Comparison of ENCODE assay signal across 8 cellular contexts in genomic region chr3:56042326-56042951, GRCh38.
A peak's percentile ranks its signal among the peaks of the same experiment; 100 is the strongest.
DNase-seq lines count a peak whose midpoint lies in the region; ATAC-seq and TF ChIP-seq lines count a peak whose summit lies in the region.

No MANE protein-coding gene starts in this region.

- ATAC-seq in GM19395 (IDR thresholded peaks at IDR 0.05; ENCODE audit: unreplicated experiment), result no peak
- ATAC-seq in HG02884 (IDR thresholded peaks at IDR 0.05; ENCODE audit: unreplicated experiment), result no peak
- no peak for ATAC-seq in HG03432 (IDR thresholded peaks at IDR 0.05; ENCODE audit: unreplicated experiment)

- WGBS in liver, result 49% methylated on average over 10 of the region's 10 CpGs

- H3K4me3 ChIP-seq in liver (ENCODE audit: low read depth in 1 of 3, low read length in 3 of 3), result no peak overlapping the region

- H3K9ac ChIP-seq in liver (ENCODE audit: low read depth in 1 of 2, low read length in 2 of 2), result no peak overlapping the region

- peak; percentile 71 to 77 for TF ChIP-seq RAD21 in liver (IDR thresholded peaks at IDR 0.05)

- in situ Hi-C loops in T47D (cut with HindIII; ENCODE audit: low pct_unique_long_range_greater_than_20kb, low sequenced_read_pairs), result no loop called here

- peaks cover 0 to 2% (median 0%) of the 10 kb centered on the region in 4 donors for H3K9me3 ChIP-seq in liver (ENCODE audit: control insufficient read depth in 4 of 4, low read length in 3 of 4)

- no peaks in the 10 kb centered on the region for H3K4me1 ChIP-seq in liver (ENCODE audit: control insufficient read depth in 4 of 4, insufficient read depth in 4 of 4, low read length in 3 of 4)

- H3K27ac ChIP-seq in liver (ENCODE audit: low read depth in 1 of 2, low read length in 2 of 2), result no peak overlapping the region

- peak; percentile 51 for DNase-seq in ELR (ENCODE audit: low read depth)
- DNase-seq in NCI-H1694 (lab: John Stamatoyannopoulos, UW), result peak; percentile 34
- DNase-seq in T47D (ENCODE audit: low read depth in 1 of 2, low spot score in 1 of 2), result peak; percentile 16 to 63
- no peak for DNase-seq in GM20000 (ENCODE audit: low spot score)

- H3K27me3 ChIP-seq in liver (ENCODE audit: control insufficient read depth in 4 of 4, insufficient read depth in 4 of 4, low read length in 3 of 4), result peaks cover 0 to 8% (median 0%) of the 10 kb centered on the region in 4 donors

- H3K36me3 ChIP-seq in liver (ENCODE audit: control insufficient read depth in 4 of 4, insufficient read depth in 3 of 4, low read depth in 1 of 4, low read length in 3 of 4), result no peaks in the 10 kb centered on the region

- TF ChIP-seq CTCF in liver (IDR thresholded peaks at IDR 0.05; ENCODE audit: low read depth, low read length, missing input control) (peak; percentile 44), GM20000 (IDR thresholded peaks at IDR 0.05; ENCODE audit: extremely low read depth, missing control alignments) (no peak)

TF ChIP-seq in liver, 16 proteins besides CTCF, POLR2A, EP300 and RAD21:
- TF ChIP-seq REST (IDR thresholded peaks at IDR 0.05), result no peak
- TF ChIP-seq YY1 (IDR thresholded peaks at IDR 0.05), result no peak
- TF ChIP-seq JUND (IDR thresholded peaks at IDR 0.05), result no peak
- TF ChIP-seq HNF4A (conservative IDR thresholded peaks at IDR 0.05), result no peak
- no peak for TF ChIP-seq ZBTB33 (IDR thresholded peaks at IDR 0.05)
- TF ChIP-seq EGR1 (IDR thresholded peaks at IDR 0.05; ENCODE audit: low read depth in 2 of 2), result no peak
- no peak for TF ChIP-seq FOXA2 (IDR thresholded peaks at IDR 0.05)
- no peak for TF ChIP-seq GABPA (IDR thresholded peaks at IDR 0.05 in 1 of 2, conservative IDR thresholded peaks at IDR 0.05 in 1 of 2)
- no peak for TF ChIP-seq FOXA1 (IDR thresholded peaks at IDR 0.05)
- TF ChIP-seq MAX (IDR thresholded peaks at IDR 0.05), result no peak
- no peak for TF ChIP-seq RXRA (IDR thresholded peaks at IDR 0.05)
